In the genomic region with DNA sequence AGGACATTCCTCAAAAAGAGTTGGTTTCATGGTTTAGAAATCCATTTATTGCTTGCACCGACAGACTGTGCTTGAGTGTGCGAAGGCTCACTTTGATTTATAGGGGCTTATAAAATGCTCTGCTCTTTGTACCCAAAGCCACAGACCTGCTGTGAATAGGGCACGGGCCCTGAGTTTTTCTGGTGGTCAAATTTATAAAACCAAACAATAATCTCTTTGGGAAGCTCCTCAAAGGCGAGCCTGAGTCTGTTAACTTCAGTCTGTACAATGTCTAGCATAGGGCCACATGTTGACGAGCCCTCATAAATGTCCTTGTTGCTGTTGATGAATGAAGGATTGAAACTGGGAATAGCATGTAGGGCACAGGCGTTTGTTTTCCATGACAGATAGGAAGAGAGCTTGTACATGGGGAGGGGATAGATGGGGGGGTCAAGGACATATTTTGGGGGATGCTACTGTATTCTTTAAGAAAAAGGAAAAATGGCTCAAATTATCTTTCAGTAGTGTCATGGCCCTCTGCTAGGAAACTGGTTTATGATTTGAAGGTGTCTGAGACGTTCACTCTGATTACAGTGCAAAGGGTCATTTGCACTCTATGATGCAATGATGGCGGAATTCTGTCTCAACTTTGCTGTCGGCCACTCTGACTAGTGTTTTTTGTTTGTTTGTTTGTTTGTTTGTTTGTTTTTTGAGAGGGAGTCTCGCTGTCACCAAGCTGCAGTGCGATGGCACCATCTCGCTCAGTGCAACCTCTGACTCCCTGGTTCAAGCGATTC, we compare ENCODE assay signal across 1 cellular context.
TF ChIP-seq lines count a peak whose summit lies in the region.

No MANE protein-coding gene starts in this region.

TF ChIP-seq in HEK293T, 16 proteins besides CTCF, POLR2A, EP300 and RAD21 (continued from another document):
- no peak for TF ChIP-seq FOXM1 (IDR thresholded peaks at IDR 0.05; ENCODE audit: borderline replicate concordance)
- no peak for TF ChIP-seq ZNF384 (IDR thresholded peaks at IDR 0.05)
- peak; percentile 87 for TF ChIP-seq PKNOX1 (IDR thresholded peaks at IDR 0.05)
- no peak for TF ChIP-seq FOXK2 (IDR thresholded peaks at IDR 0.05)
- TF ChIP-seq NFRKB (IDR thresholded peaks at IDR 0.05) = no peak
